In genomic region chr19:23795462-23795861, GRCh38 we compare ENCODE assay signal across 22 cellular contexts. TPM values are rescaled to one million over a fixed set of nuclear protein-coding genes. Genes with fewer than 3 reads are reported as not detected.
A peak's percentile ranks its signal among the peaks of the same experiment; 100 is the strongest.
DNase-seq lines count a peak whose midpoint lies in the region; ATAC-seq and TF ChIP-seq lines count a peak whose summit lies in the region.
"Had no signal": no experiment of that assay in that cellular context is flagged by ENCODE, and none has a peak within 500 bp of the region (broad histone marks: within the 10 kb centered on the region; RNA-seq: fewer than 3 reads in every experiment).

No MANE protein-coding gene starts in this region.

- H2AFZ ChIP-seq in GM23338, result no peak overlapping the region
- H2AFZ ChIP-seq: PC-9 had no signal

- H3K9me3 Mint-ChIP-seq in GM23338, result no peaks in the 10 kb centered on the region
- H3K9me3 Mint-ChIP-seq in endothelial cell (ENCODE audit: unreplicated experiment), result no peaks in the 10 kb centered on the region

- H3K4me3 Mint-ChIP-seq in GM23338, result no peak overlapping the region
- no peak overlapping the region for H3K4me3 Mint-ChIP-seq in endothelial cell (ENCODE audit: unreplicated experiment)
- H3K4me3 Mint-ChIP-seq: CD4-positive, alpha-beta T cell; T-helper 17 cell had no signal

- H4K20me1 ChIP-seq in GM23338 (replicated peaks; ENCODE audit: insufficient read depth), result peaks cover 56% of the 10 kb centered on the region
- H4K20me1 ChIP-seq: BLaER1 treated with 17β-estradiol and CSF1 and Interleukin-3, amounts not matched to agents 10 nM and 100 nM had no signal

- H3K27me3 Mint-ChIP-seq in GM23338 (ENCODE audit: insufficient read depth, low read depth, poor library complexity), result no peaks in the 10 kb centered on the region
- H3K27me3 Mint-ChIP-seq in endothelial cell (ENCODE audit: unreplicated experiment), result no peaks in the 10 kb centered on the region
- H3K27me3 Mint-ChIP-seq: CD4-positive, alpha-beta T cell; T-helper 17 cell had no signal

- no peak overlapping the region for H3K27ac ChIP-seq in GM23338 (ENCODE audit: low read depth)
- H3K27ac ChIP-seq: PC-9 had no signal

- H3K4me1 ChIP-seq in GM23338 (ENCODE audit: insufficient read depth), result peaks cover 20% of the 10 kb centered on the region

- peaks cover 37% of the 10 kb centered on the region for H3K4me1 Mint-ChIP-seq in GM23338
- peaks cover 20% of the 10 kb centered on the region for H3K4me1 Mint-ChIP-seq in endothelial cell (ENCODE audit: unreplicated experiment)

- DNase-seq in GM23338 (ENCODE audit: low spot score) (no peak), MV-4-11 (lab: John Stamatoyannopoulos, UW) (peak; percentile 68), SKM-1 (lab: John Stamatoyannopoulos, UW; ENCODE audit: unreplicated experiment) (peak; percentile 64), endothelial cell (ENCODE audit: low spot score) (no peak), NCI-H345 treated with DMSO at 0.1 percent for 48 hours (lab: John Stamatoyannopoulos, UW; ENCODE audit: unreplicated experiment) (no peak), SHP77 (lab: John Stamatoyannopoulos, UW) (no peak)
- DNase-seq: CD4-positive, alpha-beta T cell; GOT3; HCEC 1CT; IMR-90; NCI-H1048; NCI-H1417 treated with DMSO at 0.1 percent for 48 hours; NCI-H1694 treated with DMSO at 0.1 percent for 48 hours; NCI-H2081; NCI-H2227 treated with DMSO at 0.1 percent for 48 hours; NCI-H510A; NCI-H69; PC-9; Right ventricle myocardium superior; T-helper 17 cell had no signal

- H3K4me3 ChIP-seq in GM23338, result no peak overlapping the region
- H3K4me3 ChIP-seq: BLaER1 treated with 17β-estradiol and CSF1 and Interleukin-3, amounts not matched to agents 10 nM and 100 nM; PC-9 had no signal

- no peaks in the 10 kb centered on the region for H3K9me2 ChIP-seq in GM23338 (ENCODE audit: insufficient read depth)

- TF ChIP-seq CTCF in GM23338 (conservative IDR thresholded peaks at IDR 0.05; ENCODE audit: low read depth in 2 of 2) (no peak), endothelial cell (IDR thresholded peaks at IDR 0.05; ENCODE audit: unreplicated experiment) (no peak)

- peaks cover 98% of the 10 kb centered on the region for H3K79me2 ChIP-seq in GM23338 (replicated peaks; ENCODE audit: insufficient read depth)

- H3K27ac Mint-ChIP-seq in GM23338 (peak overlapping the region; percentile 37), endothelial cell (ENCODE audit: unreplicated experiment) (peak overlapping the region; percentile 22)
- H3K27ac Mint-ChIP-seq: CD4-positive, alpha-beta T cell; T-helper 17 cell had no signal

- H3F3A ChIP-seq in GM23338 (replicated peaks; ENCODE audit: low read depth), result no peaks in the 10 kb centered on the region

- no peak overlapping the region for H3K4me2 ChIP-seq in GM23338
- H3K4me2 ChIP-seq: PC-9 had no signal

- ATAC-seq in GM23338 (no peak), GM21390 (IDR thresholded peaks at IDR 0.05; ENCODE audit: unreplicated experiment) (no peak)
- ATAC-seq: T-helper 17 cell had no signal

- no peaks in the 10 kb centered on the region for H3K27me3 ChIP-seq in GM23338 (ENCODE audit: insufficient read depth)
- H3K27me3 ChIP-seq: BLaER1 treated with 17β-estradiol and CSF1 and Interleukin-3, amounts not matched to agents 10 nM and 100 nM had no signal

- peaks cover 2% of the 10 kb centered on the region for H3K36me3 Mint-ChIP-seq in GM23338 (ENCODE audit: low read depth)
- no peaks in the 10 kb centered on the region for H3K36me3 Mint-ChIP-seq in endothelial cell (ENCODE audit: low read depth, unreplicated experiment)

- H3K36me3 ChIP-seq in GM23338 (ENCODE audit: insufficient read depth), result no peaks in the 10 kb centered on the region
- H3K36me3 ChIP-seq: BLaER1 treated with 17β-estradiol and CSF1 and Interleukin-3, amounts not matched to agents 10 nM and 100 nM had no signal

TF ChIP-seq in GM23338, 12 proteins besides CTCF, POLR2A, EP300 and RAD21 (continues in another document):
- TF ChIP-seq EZH2 (IDR thresholded peaks at IDR 0.05; ENCODE audit: low read depth, unreplicated experiment) (no peak), ZNF114 (CRISPR knock-in tag; IDR thresholded peaks at IDR 0.05) (no peak), CREB1 (CRISPR knock-in tag; IDR thresholded peaks at IDR 0.05; ENCODE audit: low read depth) (no peak), STAT1 (IDR thresholded peaks at IDR 0.05; ENCODE audit: unreplicated experiment) (no peak), ZNF462 (CRISPR knock-in tag; IDR thresholded peaks at IDR 0.05) (no peak), NANOG (IDR thresholded peaks at IDR 0.05; ENCODE audit: borderline replicate concordance) (no peak), ETS1 (IDR thresholded peaks at IDR 0.05) (no peak), ZNF331 (CRISPR knock-in tag; IDR thresholded peaks at IDR 0.05; ENCODE audit: low read depth) (no peak), JUNB (IDR thresholded peaks at IDR 0.05; ENCODE audit: unreplicated experiment) (no peak), EZH2phosphoT487 (IDR thresholded peaks at IDR 0.05; ENCODE audit: unreplicated experiment) (no peak), POLR2AphosphoS5 (IDR thresholded peaks at IDR 0.05; ENCODE audit: low read depth) (no peak)

RNA-seq across cellular contexts. Expression of gene ZNF681, which starts 36.8 kb away (rescaled TPM):
- 16.8 and 25.1 TPM in 2 replicates for total RNA-seq in GM23338 (2014; rRNA removed; shearing (Covaris generic))
- polyA plus RNA-seq in GM23338 (2016; fragmentation: Nextera tagmentation; extraction: Ambion mirVana), result 8.4 and 9.4 TPM in 2 replicates
- 6.4 TPM for total RNA-seq in endothelial cell (ENCODE audit: unreplicated experiment)

Comparison
In these comparisons a context has a peak if more than half of its experiments do, and no peak if none do; other contexts are left out.
1. DNase-seq: peak in MV-4-11 (single experiment) and SKM-1 (single experiment); none in GM23338 (single experiment), endothelial cell (single experiment), NCI-H345 treated with DMSO at 0.1 percent for 48 hours (single experiment) and SHP77 (0 of 2).